Comparison of ENCODE assay signal across 10 cellular contexts in the genomic region with DNA sequence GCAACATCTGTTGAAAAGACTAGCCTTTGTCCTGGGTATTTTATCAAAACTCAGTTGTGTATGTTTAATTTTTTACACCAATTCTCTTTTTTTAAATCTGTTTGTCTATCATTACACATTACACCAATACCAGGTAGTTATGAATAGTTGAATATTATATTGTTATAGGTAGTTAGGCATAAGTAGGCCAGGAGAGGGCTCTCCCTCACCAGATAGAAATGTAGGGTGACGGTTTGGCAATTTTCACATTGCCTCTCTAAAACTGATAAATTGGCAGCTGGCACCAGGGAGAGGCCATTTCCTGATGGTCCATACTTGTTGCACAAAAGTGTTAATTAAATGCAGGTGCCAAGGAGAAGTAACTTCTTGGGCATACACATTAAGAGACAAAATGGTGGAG.
DNase-seq lines count a peak whose midpoint lies in the region; TF ChIP-seq lines count a peak whose summit lies in the region.
"Had no signal": no experiment of that assay in that cellular context is flagged by ENCODE, and none has a peak within 500 bp of the region (broad histone marks: within the 10 kb centered on the region; RNA-seq: fewer than 3 reads in every experiment).

No MANE protein-coding gene starts in this region.

- H3K4me2 ChIP-seq in MM.1S (ENCODE audit: low read depth, low read length) (no peak overlapping the region), SK-N-SH (no peak overlapping the region)

- H2AFZ ChIP-seq in MM.1S (ENCODE audit: low read length) (peak overlapping the region; percentile 33), SK-N-SH (ENCODE audit: low read depth) (no peak overlapping the region)

- no peak overlapping the region for H3K27ac ChIP-seq in MM.1S (ENCODE audit: low read length)
- no peak overlapping the region for H3K27ac ChIP-seq in SK-N-SH (ENCODE audit: low read depth in 2 of 2, low read length in 1 of 2)

- no peak for TF ChIP-seq EP300 in SK-N-SH (IDR thresholded peaks at IDR 0.05; ENCODE audit: borderline replicate concordance in 1 of 2, low read depth in 1 of 2, low read length in 1 of 2)

- 0% methylated on average over 1 of the region's 1 CpG for WGBS in SK-N-SH (ENCODE audit: low lambda C conversion rate)

- H3K4me3 ChIP-seq in MM.1S (ENCODE audit: low read length) (no peak overlapping the region), SK-N-SH (ENCODE audit: low read depth in 2 of 2, low read length in 1 of 2) (no peak overlapping the region)
- H3K4me3 ChIP-seq: lung had no signal

- POLR2A ChIA-PET in SK-N-SH (lab: Yijun Ruan, JAX) = no interaction called here

- no peaks in the 10 kb centered on the region for H3K4me1 ChIP-seq in MM.1S (ENCODE audit: low read length)
- no peaks in the 10 kb centered on the region for H3K4me1 ChIP-seq in SK-N-SH (ENCODE audit: control insufficient read depth in 1 of 2, insufficient read depth in 2 of 2, low read depth in 1 of 2, low read length in 1 of 2)

- H3K36me3 ChIP-seq in MM.1S (replicated peaks; ENCODE audit: insufficient read depth, low read length) = no peaks in the 10 kb centered on the region
- H3K36me3 ChIP-seq in SK-N-SH (replicated peaks in 1 of 2; ENCODE audit: control insufficient read depth in 1 of 2, insufficient read depth in 2 of 2, low read length in 1 of 2) = no peaks in the 10 kb centered on the region

- no peaks in the 10 kb centered on the region for H3F3A ChIP-seq in MM.1S (ENCODE audit: insufficient read depth, low read length)
- no peaks in the 10 kb centered on the region for H3F3A ChIP-seq in SK-N-SH (replicated peaks; ENCODE audit: insufficient read depth)

- CTCF ChIA-PET in SK-N-SH (lab: Yijun Ruan, JAX) = no interaction called here

- H3K27me3 ChIP-seq in MM.1S (replicated peaks; ENCODE audit: insufficient read depth, low read length) (no peaks in the 10 kb centered on the region), SK-N-SH (ENCODE audit: insufficient read depth) (no peaks in the 10 kb centered on the region; the same call in 1 of the 2 replicates)

- DNase-seq in NCI-H146 (lab: John Stamatoyannopoulos, UW) = peak; percentile 0
- DNase-seq in NCI-H146 treated with DMSO at 0.1 percent for 48 hours (lab: John Stamatoyannopoulos, UW; ENCODE audit: unreplicated experiment) = no peak
- peak; percentile 51 for DNase-seq in MM.1S
- no peak for DNase-seq in SK-N-SH
- DNase-seq in lung microvascular endothelial cell (ENCODE audit: low read depth in 2 of 2) = peak; percentile 38 to 74
- DNase-seq in NCI-H2227 (lab: John Stamatoyannopoulos, UW; ENCODE audit: unreplicated experiment) = no peak
- DNase-seq in LoVo (ENCODE audit: low spot score) = no peak
- DNase-seq in activated naive CD4-positive, alpha-beta T cell treated with Interleukin-2 at 50 U/mL for 16 hours = no peak
- DNase-seq: amygdala had no signal

- no peak for TF ChIP-seq RAD21 in SK-N-SH (IDR thresholded peaks at IDR 0.05; ENCODE audit: low read length)

- no peak overlapping the region for H3K9ac ChIP-seq in MM.1S (ENCODE audit: low read length)
- no peak overlapping the region for H3K9ac ChIP-seq in SK-N-SH

- TF ChIP-seq CTCF in MM.1S (IDR thresholded peaks at IDR 0.05; ENCODE audit: low read length) (peak; percentile 48), SK-N-SH (IDR thresholded peaks at IDR 0.05) (peak; percentile 45)

- H4K20me1 ChIP-seq in MM.1S (ENCODE audit: insufficient read depth, low read length) (no peaks in the 10 kb centered on the region), SK-N-SH (ENCODE audit: insufficient read depth) (no peaks in the 10 kb centered on the region)

- H3K9me3 ChIP-seq in MM.1S (replicated peaks; ENCODE audit: insufficient read depth, low read length) = no peaks in the 10 kb centered on the region
- no peaks in the 10 kb centered on the region for H3K9me3 ChIP-seq in SK-N-SH

- no peaks in the 10 kb centered on the region for H3K9me2 ChIP-seq in MM.1S (replicated peaks; ENCODE audit: insufficient read depth, low read length)
- H3K9me2 ChIP-seq in SK-N-SH = no peaks in the 10 kb centered on the region

- H3K79me2 ChIP-seq in MM.1S (ENCODE audit: low read length) (no peaks in the 10 kb centered on the region), SK-N-SH (ENCODE audit: insufficient read depth) (no peaks in the 10 kb centered on the region)

TF ChIP-seq in SK-N-SH, 30 proteins besides CTCF, POLR2A, EP300 and RAD21:
- TF ChIP-seq SMC3 (IDR thresholded peaks at IDR 0.05; ENCODE audit: low read depth, low read length) (peak; percentile 13; the same call in 1 of the 2 replicates), CHD2 (IDR thresholded peaks at IDR 0.05; ENCODE audit: low read length, partially characterized antibody) (no peak)

Comparison
In these comparisons a context has a peak if more than half of its experiments do, and no peak if none do; other contexts are left out.
1. DNase-seq: peak in NCI-H146 (single experiment), MM.1S (single experiment) and lung microvascular endothelial cell (2 of 2); none in NCI-H146 treated with DMSO at 0.1 percent for 48 hours (single experiment), SK-N-SH (single experiment), NCI-H2227 (single experiment), LoVo (single experiment) and activated naive CD4-positive, alpha-beta T cell treated with Interleukin-2 at 50 U/mL for 16 hours (single experiment).